40 cellular contexts compared by ENCODE assay signal in genomic region chr3:9536212-9536611, GRCh38.
"Had no signal": no experiment of that assay in that cellular context is flagged by ENCODE, and none has a peak within 500 bp of the region (broad histone marks: within the 10 kb centered on the region; RNA-seq: fewer than 3 reads in every experiment).

No MANE protein-coding gene starts in this region.

- H3K9me3 ChIP-seq: adrenal gland, ascending aorta, body of pancreas, breast epithelium had no signal

- H3K4me1 Mint-ChIP-seq: activated naive CD4-positive, alpha-beta T cell treated with anti-CD3 and anti-CD28 coated beads, Interleukin-2, amount 10 ng/mL, durations not matched to agents 7 days and 5 days; activated naive CD4-positive, alpha-beta T cell treated with anti-CD3 and anti-CD28 coated beads, Interleukin-2, amount 50 U/mL, for 24 hours; activated naive CD8-positive, alpha-beta T cell treated with anti-CD3 and anti-CD28 coated beads for 36 hours; activated naive CD8-positive, alpha-beta T cell treated with anti-CD3 and anti-CD28 coated beads, Interleukin-2, amount 10 ng/mL, durations not matched to agents 7 days and 5 days; activated naive CD8-positive, alpha-beta T cell treated with anti-CD3 and anti-CD28 coated beads, Interleukin-2, amount 50 U/mL, for 24 hours; activated T-helper 17 cell treated with anti-CD3 and anti-CD28 coated beads, Interleukin-2, amount 50 U/mL, for 72 hours; brain; central memory CD8-positive, alpha-beta T cell had no signal

- H3K27ac Mint-ChIP-seq: activated naive CD4-positive, alpha-beta T cell treated with anti-CD3 and anti-CD28 coated beads for 36 hours; activated naive CD4-positive, alpha-beta T cell treated with anti-CD3 and anti-CD28 coated beads, Interleukin-2, amount 10 ng/mL, durations not matched to agents 7 days and 5 days; activated naive CD4-positive, alpha-beta T cell treated with anti-CD3 and anti-CD28 coated beads, Interleukin-2, amount 50 U/mL, for 24 hours; activated naive CD4-positive, alpha-beta T cell treated with anti-CD3 and anti-CD28 coated beads, Interleukin-2, amount 50 U/mL, for 72 hours; activated naive CD8-positive, alpha-beta T cell; activated naive CD8-positive, alpha-beta T cell treated with anti-CD3 and anti-CD28 coated beads for 36 hours; activated naive CD8-positive, alpha-beta T cell treated with anti-CD3 and anti-CD28 coated beads, Interleukin-2, amount 10 ng/mL, durations not matched to agents 7 days and 5 days; activated naive CD8-positive, alpha-beta T cell treated with anti-CD3 and anti-CD28 coated beads, Interleukin-2, amount 50 U/mL, for 24 hours; activated T-cell treated with anti-CD3 and anti-CD28 coated beads, Interleukin-2, amount 50 U/mL, for 24 hours; activated T-cell treated with anti-CD3 and anti-CD28 coated beads, Interleukin-2, amount 50 U/mL, for 72 hours; activated T-helper 1 cell treated with anti-CD3 and anti-CD28 coated beads, Interleukin-12 subunit alpha, Interleukin-12 subunit beta, Interleukin-2, Interleukin-4 antibody, amounts not matched to agents 30 ng/mL and 10 ng/mL and 1 ng/mL, durations not matched to agents 14 hours and 24 hours and 36 hours; activated T-helper 17 cell treated with anti-CD3 and anti-CD28 coated beads, Interleukin-2, amount 50 U/mL, for 72 hours; activated T-helper 2 cell treated with anti-CD3 and anti-CD28 coated beads, Interferon-gamma antibody, Interleukin-2, Interleukin-4, amounts not matched to agents 10 μg/mL and 5 μg/mL and 100 μg/mL, durations not matched to agents 14 hours and 24 hours and 36 hours; brain had no signal

- H3K4me1 ChIP-seq: adrenal gland, ascending aorta, body of pancreas, breast epithelium had no signal

- H3K9me3 Mint-ChIP-seq: activated naive CD4-positive, alpha-beta T cell treated with anti-CD3 and anti-CD28 coated beads for 36 hours; activated naive CD4-positive, alpha-beta T cell treated with anti-CD3 and anti-CD28 coated beads, Interleukin-2, amount 10 ng/mL, durations not matched to agents 7 days and 5 days; activated naive CD4-positive, alpha-beta T cell treated with anti-CD3 and anti-CD28 coated beads, Interleukin-2, amount 50 U/mL, for 24 hours; activated naive CD4-positive, alpha-beta T cell treated with anti-CD3 and anti-CD28 coated beads, Interleukin-2, amount 50 U/mL, for 72 hours; activated naive CD8-positive, alpha-beta T cell treated with anti-CD3 and anti-CD28 coated beads for 36 hours; activated naive CD8-positive, alpha-beta T cell treated with anti-CD3 and anti-CD28 coated beads, Interleukin-2, amount 10 ng/mL, durations not matched to agents 7 days and 5 days; activated naive CD8-positive, alpha-beta T cell treated with anti-CD3 and anti-CD28 coated beads, Interleukin-2, amount 50 U/mL, for 24 hours; activated T-cell treated with anti-CD3 and anti-CD28 coated beads, Interleukin-2, amount 50 U/mL, for 24 hours; activated T-cell treated with anti-CD3 and anti-CD28 coated beads, Interleukin-2, amount 50 U/mL, for 4 hours; activated T-cell treated with anti-CD3 and anti-CD28 coated beads, Interleukin-2, amount 50 U/mL, for 72 hours; activated T-helper 1 cell treated with anti-CD3 and anti-CD28 coated beads, Interleukin-12 subunit alpha, Interleukin-12 subunit beta, Interleukin-2, Interleukin-4 antibody, amounts not matched to agents 30 ng/mL and 10 ng/mL and 1 ng/mL, durations not matched to agents 14 hours and 24 hours and 36 hours; activated T-helper 17 cell treated with anti-CD3 and anti-CD28 coated beads, Interleukin-2, amount 50 U/mL, for 72 hours; activated T-helper 2 cell treated with anti-CD3 and anti-CD28 coated beads, Interferon-gamma antibody, Interleukin-2, Interleukin-4, amounts not matched to agents 10 μg/mL and 5 μg/mL and 100 μg/mL, durations not matched to agents 14 hours and 24 hours and 36 hours; central memory CD8-positive, alpha-beta T cell had no signal

- FAIRE-seq: astrocyte, bronchial epithelial cell had no signal

- ATAC-seq: activated naive CD4-positive, alpha-beta T cell treated with anti-CD3 and anti-CD28 coated beads, Interleukin-2, amount 50 U/mL, for 72 hours; activated naive CD8-positive, alpha-beta T cell treated with anti-CD3 and anti-CD28 coated beads, Interleukin-2, amount 50 U/mL, for 24 hours; activated T-cell treated with anti-CD3 and anti-CD28 coated beads, Interleukin-2, amount 50 U/mL, for 4 hours; activated T-cell treated with anti-CD3 and anti-CD28 coated beads, Interleukin-2, amount 50 U/mL, for 72 hours; activated T-helper 17 cell treated with anti-CD3 and anti-CD28 coated beads, Interleukin-2, amount 50 U/mL, for 72 hours; body of pancreas had no signal

- H3K4me3 ChIP-seq: adrenal gland, ascending aorta, body of pancreas, breast epithelium, cardiac muscle cell had no signal

- H3K27me3 Mint-ChIP-seq: activated naive CD8-positive, alpha-beta T cell treated with anti-CD3 and anti-CD28 coated beads, Interleukin-2, amount 10 ng/mL, durations not matched to agents 7 days and 5 days had no signal

- H3K36me3 Mint-ChIP-seq: activated naive CD4-positive, alpha-beta T cell treated with anti-CD3 and anti-CD28 coated beads, Interleukin-2, amount 10 ng/mL, durations not matched to agents 7 days and 5 days; activated naive CD4-positive, alpha-beta T cell treated with anti-CD3 and anti-CD28 coated beads, Interleukin-2, amount 50 U/mL, for 24 hours; activated naive CD4-positive, alpha-beta T cell treated with anti-CD3 and anti-CD28 coated beads, Interleukin-2, amount 50 U/mL, for 72 hours; activated naive CD8-positive, alpha-beta T cell; activated naive CD8-positive, alpha-beta T cell treated with anti-CD3 and anti-CD28 coated beads for 36 hours; activated naive CD8-positive, alpha-beta T cell treated with anti-CD3 and anti-CD28 coated beads, Interleukin-2, amount 10 ng/mL, durations not matched to agents 7 days and 5 days had no signal

- H3K27ac ChIP-seq: adrenal gland, ascending aorta, body of pancreas, brain microvascular endothelial cell, breast epithelium, cardiac muscle cell had no signal

- DNase-seq: activated effector memory CD4-positive, alpha-beta T cell treated with anti-CD3 and anti-CD28 coated beads, Interleukin-2, amount 50 U/mL, for 16 hours; activated effector memory CD4-positive, alpha-beta T cell treated with Interleukin-2 at 50 U/mL for 16 hours; activated gamma-delta T cell; activated gamma-delta T cell treated with Interleukin-2 at 50 U/mL for 16 hours; activated naive CD4-positive, alpha-beta T cell; activated naive CD4-positive, alpha-beta T cell treated with anti-CD3 and anti-CD28 coated beads for 36 hours; activated naive CD4-positive, alpha-beta T cell treated with anti-CD3 and anti-CD28 coated beads, Interleukin-2, amount 10 ng/mL, durations not matched to agents 7 days and 5 days; activated naive CD4-positive, alpha-beta T cell treated with anti-CD3 and anti-CD28 coated beads, Interleukin-2, amount 50 U/mL, for 16 hours; activated naive CD4-positive, alpha-beta T cell treated with Interleukin-2 at 50 U/mL for 16 hours; activated naive CD8-positive, alpha-beta T cell treated with anti-CD3 and anti-CD28 coated beads for 36 hours; activated naive CD8-positive, alpha-beta T cell treated with anti-CD3 and anti-CD28 coated beads, Interleukin-2, amount 10 ng/mL, durations not matched to agents 7 days and 5 days; activated naive CD8-positive, alpha-beta T cell treated with anti-CD3 and anti-CD28 coated beads, Interleukin-2, amount 50 U/mL, for 24 hours; activated T-cell treated with anti-CD3 and anti-CD28 coated beads, Interleukin-2, amount 50 U/mL, for 1 hour; activated T-cell treated with anti-CD3 and anti-CD28 coated beads, Interleukin-2, amount 50 U/mL, for 24 hours; activated T-cell treated with anti-CD3 and anti-CD28 coated beads, Interleukin-2, amount 50 U/mL, for 4 hours; activated T-cell treated with anti-CD3 and anti-CD28 coated beads, Interleukin-2, amount 50 U/mL, for 48 hours; activated T-cell treated with anti-CD3 and anti-CD28 coated beads, Interleukin-2, amount 50 U/mL, for 72 hours; adrenal gland; amniotic stem cell; amygdala; anterior cingulate cortex; aorta; body of pancreas; brain microvascular endothelial cell; caudate nucleus; central memory CD4-positive, alpha-beta T cell; cerebellar nuclear complex had no signal

- H3K4me3 Mint-ChIP-seq: activated naive CD4-positive, alpha-beta T cell treated with anti-CD3 and anti-CD28 coated beads for 36 hours; activated naive CD4-positive, alpha-beta T cell treated with anti-CD3 and anti-CD28 coated beads, Interleukin-2, amount 10 ng/mL, durations not matched to agents 7 days and 5 days; activated naive CD4-positive, alpha-beta T cell treated with anti-CD3 and anti-CD28 coated beads, Interleukin-2, amount 50 U/mL, for 24 hours; activated naive CD8-positive, alpha-beta T cell; activated naive CD8-positive, alpha-beta T cell treated with anti-CD3 and anti-CD28 coated beads for 36 hours; activated naive CD8-positive, alpha-beta T cell treated with anti-CD3 and anti-CD28 coated beads, Interleukin-2, amount 10 ng/mL, durations not matched to agents 7 days and 5 days; activated naive CD8-positive, alpha-beta T cell treated with anti-CD3 and anti-CD28 coated beads, Interleukin-2, amount 50 U/mL, for 24 hours; activated T-cell treated with anti-CD3 and anti-CD28 coated beads, Interleukin-2, amount 50 U/mL, for 24 hours; activated T-cell treated with anti-CD3 and anti-CD28 coated beads, Interleukin-2, amount 50 U/mL, for 4 hours; activated T-cell treated with anti-CD3 and anti-CD28 coated beads, Interleukin-2, amount 50 U/mL, for 72 hours; activated T-helper 1 cell treated with anti-CD3 and anti-CD28 coated beads, Interleukin-12 subunit alpha, Interleukin-12 subunit beta, Interleukin-2, Interleukin-4 antibody, amounts not matched to agents 30 ng/mL and 10 ng/mL and 1 ng/mL, durations not matched to agents 14 hours and 24 hours and 36 hours; activated T-helper 17 cell treated with anti-CD3 and anti-CD28 coated beads, Interleukin-2, amount 50 U/mL, for 72 hours; brain; central memory CD8-positive, alpha-beta T cell had no signal
